Comparison of ENCODE assay signal across 8 cellular contexts in genomic region chr17:48997103-48997826, GRCh38. TPM values are rescaled to one million over a fixed set of nuclear protein-coding genes. Genes with fewer than 3 reads are reported as not detected.
DNase-seq lines count a peak whose midpoint lies in the region; ATAC-seq and TF ChIP-seq lines count a peak whose summit lies in the region.

Gene IGF2BP1, plus strand, starts transcription at chr17:48997385. Its CDS starts 361 bp downstream, at chr17:48997746.

- DNase-seq in A172 (ENCODE audit: low spot score), result peak; percentile 82
- peak; percentile 80 for DNase-seq in GM23248
- peak; percentile 94 for DNase-seq in WERI-Rb-1
- DNase-seq in fibroblast of mammary gland (ENCODE audit: low read depth), result peak; percentile 18
- no peak for DNase-seq in skeletal muscle cell (ENCODE audit: low read depth)
- DNase-seq in medulla oblongata (ENCODE audit: extremely low spot score), result no peak
- DNase-seq in COR-L47 (lab: John Stamatoyannopoulos, UW), result no peak

- WGBS in GM23248 (ENCODE audit: low coverage in 1 of 2, low lambda C conversion rate in 2 of 2, missing lambda C conversion rate in 2 of 2), 2 experiments, result 5 to 6% methylated on average over 46 to 62 of the region's 62 CpGs

- 0 out of 2 replicates have a peak, but pooled peaks cover 11% of the 10 kb centered on the region for H3K4me1 ChIP-seq in GM23248 (ENCODE audit: insufficient read depth)

- no peaks in the 10 kb centered on the region for H3K9me2 ChIP-seq in GM23248 (ENCODE audit: insufficient read depth)

- in situ Hi-C loops in GM23248 (cut with MboI), result no loop called here

- TF ChIP-seq CTCF in WERI-Rb-1 (IDR thresholded peaks at IDR 0.05; ENCODE audit: low read depth, low read length) (no peak), fibroblast of mammary gland (conservative IDR thresholded peaks at IDR 0.05; ENCODE audit: control insufficient read depth, insufficient read depth, low read depth, low read length) (no peak)

- no peaks in the 10 kb centered on the region for H4K20me1 ChIP-seq in GM23248 (ENCODE audit: insufficient read depth)

- H3K4me3 ChIP-seq in GM23248, result peak within 1 kb of the TSS; percentile 73
- peak within 1 kb of the TSS; percentile 91 for H3K4me3 ChIP-seq in WERI-Rb-1 (ENCODE audit: low read depth, low read length)
- H3K4me3 ChIP-seq in fibroblast of mammary gland (ENCODE audit: control insufficient read depth, low read depth, low read length), result peak within 1 kb of the TSS; percentile 24
- peak within 1 kb of the TSS; percentile 90 for H3K4me3 ChIP-seq in skeletal muscle cell (ENCODE audit: low read depth, low read length)

- peaks cover 58% of the 10 kb centered on the region for H3K27me3 ChIP-seq in GM23248 (replicated peaks; ENCODE audit: insufficient read depth)
- H3K27me3 ChIP-seq in WERI-Rb-1 (ENCODE audit: insufficient read depth, low read depth, severe bottlenecking), result no peaks in the 10 kb centered on the region

- H3K79me2 ChIP-seq in GM23248 (ENCODE audit: insufficient read depth), result peaks cover 44% of the 10 kb centered on the region

- peak within 1 kb of the TSS; percentile 84 for H3K9ac ChIP-seq in GM23248

- H3K36me3 ChIP-seq in GM23248 (ENCODE audit: low read depth) (no peaks in the 10 kb centered on the region), WERI-Rb-1 (peaks cover 50% of the 10 kb centered on the region)

- H2AFZ ChIP-seq in GM23248, result peak within 1 kb of the TSS; percentile 70

- H3K4me2 ChIP-seq in GM23248 (ENCODE audit: unreplicated experiment), result peak within 1 kb of the TSS; percentile 81

- H3F3A ChIP-seq in GM23248 (ENCODE audit: insufficient read depth), result peaks cover 16% of the 10 kb centered on the region; the same call in 1 of the 2 replicates

- no peak for ATAC-seq in GM18870 (IDR thresholded peaks at IDR 0.05; ENCODE audit: unreplicated experiment)

- H3K9me3 ChIP-seq in GM23248 (ENCODE audit: low read depth) (no peaks in the 10 kb centered on the region), WERI-Rb-1 (ENCODE audit: severe bottlenecking) (no peaks in the 10 kb centered on the region)

- peak within 1 kb of the TSS; percentile 63 for H3K27ac ChIP-seq in GM23248
- H3K27ac ChIP-seq in WERI-Rb-1, result peak within 1 kb of the TSS; percentile 100

RNA-seq across cellular contexts. Expression of gene IGF2BP1, which starts in this region (rescaled TPM):
- 14.8 and 16.0 TPM in 2 replicates for total RNA-seq in A172 (2014; rRNA removed; shearing (Covaris generic))
- 4.3 and 5.7 TPM in 2 replicates for total RNA-seq in GM23248 (2014; rRNA removed; shearing (Covaris generic))
- polyA plus RNA-seq in GM23248 (2016; fragmentation: Nextera tagmentation; extraction: Ambion mirVana), result 5.6 and 8.1 TPM in 2 replicates

Comparison
In these comparisons a context has a peak if more than half of its experiments do, and no peak if none do; other contexts are left out.
1. DNase-seq: peak in A172 (single experiment), GM23248 (single experiment), WERI-Rb-1 (single experiment) and fibroblast of mammary gland (single experiment); none in skeletal muscle cell (single experiment), medulla oblongata (single experiment) and COR-L47 (single experiment).
2. H3K4me3 ChIP-seq: peak in every context shown above with its lines; median percentile 91 in WERI-Rb-1; 90 in skeletal muscle cell; 73 in GM23248; 24 in fibroblast of mammary gland.